Comparison of ENCODE assay signal across 4 cellular contexts in genomic region chr3:37867144-37867543, GRCh38.
A peak's percentile ranks its signal among the peaks of the same experiment; 100 is the strongest.
TF ChIP-seq lines count a peak whose summit lies in the region.

No MANE protein-coding gene starts in this region.

TF ChIP-seq in SK-N-SH treated with all-trans-retinoic acid at 6 μM for 48 hours, 23 proteins besides CTCF, POLR2A, EP300 and RAD21:
- no peak for TF ChIP-seq POU6F1 (CRISPR knock-in tag; IDR thresholded peaks at IDR 0.05; ENCODE audit: borderline replicate concordance, low read depth)
- TF ChIP-seq ISL1 (CRISPR knock-in tag; IDR thresholded peaks at IDR 0.05), result no peak
- TF ChIP-seq ZNF8 (CRISPR knock-in tag; IDR thresholded peaks at IDR 0.05), result peak; percentile 98

TF ChIP-seq in SK-N-SH, 30 proteins besides CTCF, POLR2A, EP300 and RAD21 (continues in another document):
- TF ChIP-seq MEF2A (IDR thresholded peaks at IDR 0.05; ENCODE audit: borderline replicate concordance, low read depth) (no peak), REST (IDR thresholded peaks at IDR 0.05; ENCODE audit: low read depth, low read length) (no peak), MAX (IDR thresholded peaks at IDR 0.05; ENCODE audit: low read depth) (no peak), RCOR1 (IDR thresholded peaks at IDR 0.05; ENCODE audit: low read length) (no peak), GABPA (IDR thresholded peaks at IDR 0.05; ENCODE audit: low read depth) (no peak), POLR2AphosphoS5 (IDR thresholded peaks at IDR 0.05; ENCODE audit: low read depth, low read length) (no peak), RXRA (IDR thresholded peaks at IDR 0.05; ENCODE audit: borderline replicate concordance, low read depth) (no peak), ZBTB33 (IDR thresholded peaks at IDR 0.05; ENCODE audit: borderline replicate concordance, low read depth) (no peak), FOSL2 (IDR thresholded peaks at IDR 0.05; ENCODE audit: borderline replicate concordance, low read depth) (no peak), NRF1 (IDR thresholded peaks at IDR 0.05; ENCODE audit: low read depth, low read length) (no peak), GATA2 (CRISPR knock-in tag; IDR thresholded peaks at IDR 0.05) (no peak), FOXM1 (IDR thresholded peaks at IDR 0.05; ENCODE audit: low read depth) (no peak), RFX5 (IDR thresholded peaks at IDR 0.05; ENCODE audit: low read length) (no peak), EZH2phosphoT487 (IDR thresholded peaks at IDR 0.05; ENCODE audit: borderline replicate concordance, low read depth) (no peak)

TF ChIP-seq in A549, 52 proteins besides CTCF, POLR2A, EP300 and RAD21:
- no peak for TF ChIP-seq POLR2AphosphoS2 (conservative IDR thresholded peaks at IDR 0.05; ENCODE audit: low read length)
- no peak for TF ChIP-seq ZNF302 (CRISPR knock-in tag; IDR thresholded peaks at IDR 0.05)
- no peak for TF ChIP-seq ESRRA (IDR thresholded peaks at IDR 0.05; ENCODE audit: borderline replicate concordance, low read length)
- no peak for TF ChIP-seq NFE2L2 (conservative IDR thresholded peaks at IDR 0.05; ENCODE audit: low read length)
- TF ChIP-seq MAZ (IDR thresholded peaks at IDR 0.05; ENCODE audit: borderline replicate concordance, low read depth, low read length), result no peak
- TF ChIP-seq ZSCAN20 (CRISPR knock-in tag; IDR thresholded peaks at IDR 0.05), result no peak

TF ChIP-seq in H1, 55 proteins besides CTCF, POLR2A, EP300 and RAD21:
- no peak for TF ChIP-seq SUZ12 (IDR thresholded peaks at IDR 0.05; ENCODE audit: low read length)
- TF ChIP-seq USF2 (IDR thresholded peaks at IDR 0.05; ENCODE audit: low read length), result no peak
